Comparison of ENCODE assay signal across 27 cellular contexts in the genomic region with DNA sequence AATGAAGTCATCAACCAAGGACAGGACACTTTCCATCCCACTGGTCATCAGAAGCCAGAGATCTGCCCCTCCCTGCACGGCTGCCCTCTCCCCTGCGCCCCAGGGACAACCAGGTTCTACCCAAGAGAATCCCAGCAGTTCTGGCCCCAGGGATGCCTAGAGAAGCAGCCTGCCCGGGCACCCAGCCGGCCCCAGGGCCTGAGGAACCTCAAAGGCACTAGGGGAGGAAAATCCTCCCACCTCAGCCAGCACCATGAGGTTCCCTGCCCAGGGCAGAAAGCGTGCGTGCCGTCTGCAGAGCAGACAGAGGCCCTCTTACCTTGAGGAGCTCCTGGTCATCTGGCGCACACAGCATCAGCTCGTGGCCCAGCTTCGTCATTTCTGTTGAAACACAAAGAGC. TPM values are rescaled to one million over a fixed set of nuclear protein-coding genes. Genes with fewer than 3 reads are reported as not detected.
"Had no signal": no experiment of that assay in that cellular context is flagged by ENCODE, and none has a peak within 500 bp of the region (broad histone marks: within the 10 kb centered on the region; RNA-seq: fewer than 3 reads in every experiment).

No MANE protein-coding gene starts in this region.

- DNase-seq: Kasumi-1, KG1, NCI-H1092, NCI-H1105, NCI-H1417 treated with DMSO at 0.1 percent for 48 hours, NCI-H1436 treated with DMSO at 0.1 percent for 48 hours, NCI-H1694 treated with DMSO at 0.1 percent for 48 hours, NCI-H187 treated with DMSO at 0.1 percent for 48 hours, NCI-H2029, NCI-H2081, NCI-H2171 treated with DMSO at 0.1 percent for 48 hours, NCI-H2227 treated with DMSO at 0.1 percent for 48 hours, NCI-H345, NCI-H510A treated with DMSO at 0.1 percent for 48 hours, NCI-H524 treated with DMSO at 0.1 percent for 48 hours, NCI-H774, PC-9, Right ventricle myocardium superior, SHP77 treated with DMSO at 0.1 percent for 48 hours had no signal

- H3K9me3 ChIP-seq: MG63, SJSA1 had no signal

- H3K27me3 ChIP-seq: MG63, SJSA1 had no signal

- H3K4me1 ChIP-seq: SJSA1 had no signal

- H3K4me3 ChIP-seq: K562, MG63, PC-9, SJSA1, SK-N-MC had no signal

- H3K27ac ChIP-seq: PC-9, SJSA1, SK-N-MC had no signal

RNA-seq across cellular contexts. Expression of a gene that starts 16.4 kb away (rescaled TPM):
- total RNA-seq: RPMI7951 had no signal

RNA-seq across cellular contexts. Expression of a gene that starts 32.5 kb away (rescaled TPM):
- total RNA-seq: OCI-LY7 had no signal

RNA-seq across cellular contexts. Expression of a gene that starts 51.0 kb away (rescaled TPM):
- total RNA-seq: M059J, PC-9, RPMI7951, SJSA1 had no signal

RNA-seq across cellular contexts. Expression of a gene that starts 55.2 kb away (rescaled TPM):
- total RNA-seq: K562, M059J, NCI-H460, OCI-LY7, PC-9, Right ventricle myocardium superior, RPMI7951, SJSA1 had no signal
